8 cellular contexts compared by ENCODE assay signal in genomic region chr22:36026741-36027140, GRCh38. TPM values are rescaled to one million over a fixed set of nuclear protein-coding genes. Genes with fewer than 3 reads are reported as not detected.
DNase-seq lines count a peak whose midpoint lies in the region; ATAC-seq and TF ChIP-seq lines count a peak whose summit lies in the region.

No MANE protein-coding gene starts in this region.

- no peaks in the 10 kb centered on the region for H3K9me3 Mint-ChIP-seq in natural killer cell treated with Interleukin-12 subunit alpha and Interleukin-12 subunit beta and Interleukin-15 and Interleukin-18, amount 100 ng/mL, for 72 hours
- H3K9me3 Mint-ChIP-seq in activated CD4-positive, alpha-beta memory T cell treated with anti-CD3 and anti-CD28 coated beads for 36 hours, result no peaks in the 10 kb centered on the region
- H3K9me3 Mint-ChIP-seq in activated CD4-positive, alpha-beta memory T cell treated with anti-CD3 and anti-CD28 coated beads, Interleukin-2, amount 10 ng/mL, durations not matched to agents 7 days and 5 days, result no peaks in the 10 kb centered on the region

- H4K20me1 ChIP-seq in KMS-11 (ENCODE audit: insufficient read depth), result no peaks in the 10 kb centered on the region

- peaks cover 5% of the 10 kb centered on the region for H3K4me1 ChIP-seq in BE2C
- H3K4me1 ChIP-seq in KMS-11 (ENCODE audit: low read depth, poor library complexity, severe bottlenecking), result peaks cover 15% of the 10 kb centered on the region

- H3K27me3 ChIP-seq in BE2C, result no peaks in the 10 kb centered on the region
- no peaks in the 10 kb centered on the region for H3K27me3 ChIP-seq in KMS-11 (ENCODE audit: insufficient read depth, low read depth)
- no peaks in the 10 kb centered on the region for H3K27me3 ChIP-seq in dorsolateral prefrontal cortex

- no peak for ATAC-seq in natural killer cell treated with Interleukin-12 subunit alpha and Interleukin-12 subunit beta and Interleukin-15 and Interleukin-18, amount 100 ng/mL, for 72 hours

- no peak overlapping the region for H3K27ac Mint-ChIP-seq in natural killer cell treated with Interleukin-12 subunit alpha and Interleukin-12 subunit beta and Interleukin-15 and Interleukin-18, amount 100 ng/mL, for 72 hours
- H3K27ac Mint-ChIP-seq in activated CD4-positive, alpha-beta memory T cell treated with anti-CD3 and anti-CD28 coated beads for 36 hours, result no peak overlapping the region
- H3K27ac Mint-ChIP-seq in activated CD4-positive, alpha-beta memory T cell treated with anti-CD3 and anti-CD28 coated beads, Interleukin-2, amount 10 ng/mL, durations not matched to agents 7 days and 5 days, result no peak overlapping the region

- TF ChIP-seq CTCF in BE2C (IDR thresholded peaks at IDR 0.05; ENCODE audit: low read depth, low read length) (no peak), KMS-11 (conservative IDR thresholded peaks at IDR 0.05; ENCODE audit: low read depth, low read length) (no peak), dorsolateral prefrontal cortex (IDR thresholded peaks at IDR 0.05 in 54 of 56, conservative IDR thresholded peaks at IDR 0.05 in 2 of 56; ENCODE audit: low read depth in 1 of 56, partially characterized antibody in 56 of 56) (no peak)

- H3K4me3 ChIP-seq in BE2C (ENCODE audit: low read depth, low read length) (peak overlapping the region; percentile 97), KMS-11 (IDR thresholded peaks at IDR 0.05; ENCODE audit: insufficient read depth, low read depth, low read length) (no peak overlapping the region), dorsolateral prefrontal cortex (peak overlapping the region; percentile 58 to 93 (median 80))

- POLR2A ChIA-PET in activated CD4-positive, alpha-beta memory T cell treated with anti-CD3 and anti-CD28 coated beads for 36 hours (lab: Charles Lee), result no interaction called here
- POLR2A ChIA-PET in activated CD4-positive, alpha-beta memory T cell treated with anti-CD3 and anti-CD28 coated beads, Interleukin-2, amount 10 ng/mL, durations not matched to agents 7 days and 5 days (lab: Charles Lee), result no interaction called here

- peaks cover 15% of the 10 kb centered on the region for H3K36me3 ChIP-seq in BE2C
- no peaks in the 10 kb centered on the region for H3K36me3 ChIP-seq in KMS-11 (ENCODE audit: insufficient read depth)

- peak overlapping the region; percentile 56; the same call in 1 of the 2 replicates for H3K4me2 ChIP-seq in KMS-11

- peak overlapping the region; percentile 73 for H3K4me3 Mint-ChIP-seq in natural killer cell treated with Interleukin-12 subunit alpha and Interleukin-12 subunit beta and Interleukin-15 and Interleukin-18, amount 100 ng/mL, for 72 hours
- no peak overlapping the region for H3K4me3 Mint-ChIP-seq in activated CD4-positive, alpha-beta memory T cell treated with anti-CD3 and anti-CD28 coated beads for 36 hours
- H3K4me3 Mint-ChIP-seq in activated CD4-positive, alpha-beta memory T cell treated with anti-CD3 and anti-CD28 coated beads, Interleukin-2, amount 10 ng/mL, durations not matched to agents 7 days and 5 days, result no peak overlapping the region

- H3K9me3 ChIP-seq in BE2C, result no peaks in the 10 kb centered on the region

- H3K27ac ChIP-seq in KMS-11 (no peak overlapping the region), dorsolateral prefrontal cortex (peak overlapping the region in 30 of 59 donors; percentile 4 to 93 (median 82))

- H2AFZ ChIP-seq in KMS-11 (ENCODE audit: low read depth), result no peak overlapping the region

- peaks cover 31 to 49% of the 10 kb centered on the region in 2 donors for H3K27me3 Mint-ChIP-seq in natural killer cell treated with Interleukin-12 subunit alpha and Interleukin-12 subunit beta and Interleukin-15 and Interleukin-18, amount 100 ng/mL, for 72 hours
- peaks cover 8% of the 10 kb centered on the region for H3K27me3 Mint-ChIP-seq in activated CD4-positive, alpha-beta memory T cell treated with anti-CD3 and anti-CD28 coated beads for 36 hours
- peaks cover 30% of the 10 kb centered on the region for H3K27me3 Mint-ChIP-seq in activated CD4-positive, alpha-beta memory T cell treated with anti-CD3 and anti-CD28 coated beads, Interleukin-2, amount 10 ng/mL, durations not matched to agents 7 days and 5 days

- DNase-seq in BE2C (peak; percentile 24), dorsolateral prefrontal cortex (no peak), ureter (ENCODE audit: low spot score) (no peak), epidermal melanocyte (ENCODE audit: insufficient read length, low spot score) (no peak)
- DNase-seq in natural killer cell treated with Interleukin-12 subunit alpha and Interleukin-12 subunit beta and Interleukin-15 and Interleukin-18, amount 100 ng/mL, for 72 hours (ENCODE audit: low spot score), result no peak
- no peak for DNase-seq in activated CD4-positive, alpha-beta memory T cell treated with anti-CD3 and anti-CD28 coated beads for 36 hours
- DNase-seq in activated CD4-positive, alpha-beta memory T cell treated with anti-CD3 and anti-CD28 coated beads, Interleukin-2, amount 10 ng/mL, durations not matched to agents 7 days and 5 days, result no peak

- no peak overlapping the region for H3K9ac ChIP-seq in KMS-11

- H3K79me2 ChIP-seq in KMS-11 (ENCODE audit: insufficient read depth, low read depth), result no peaks in the 10 kb centered on the region

- H3K36me3 Mint-ChIP-seq in natural killer cell treated with Interleukin-12 subunit alpha and Interleukin-12 subunit beta and Interleukin-15 and Interleukin-18, amount 100 ng/mL, for 72 hours, result no peaks in the 10 kb centered on the region
- H3K36me3 Mint-ChIP-seq in activated CD4-positive, alpha-beta memory T cell treated with anti-CD3 and anti-CD28 coated beads for 36 hours, result no peaks in the 10 kb centered on the region
- H3K36me3 Mint-ChIP-seq in activated CD4-positive, alpha-beta memory T cell treated with anti-CD3 and anti-CD28 coated beads, Interleukin-2, amount 10 ng/mL, durations not matched to agents 7 days and 5 days (ENCODE audit: low read depth), result no peaks in the 10 kb centered on the region

- CTCF ChIA-PET in activated CD4-positive, alpha-beta memory T cell treated with anti-CD3 and anti-CD28 coated beads for 36 hours (lab: Charles Lee), result interaction anchor here (10.9 kb wide), 1 partner anchor 39 kb away, joined by 78 read pairs; no protein-coding TSS in a partner anchor
- CTCF ChIA-PET in activated CD4-positive, alpha-beta memory T cell treated with anti-CD3 and anti-CD28 coated beads, Interleukin-2, amount 10 ng/mL, durations not matched to agents 7 days and 5 days (lab: Charles Lee), result interaction anchor here (2.5 kb wide), 1 partner anchor 39 kb away, joined by 13 read pairs; no protein-coding TSS in a partner anchor

- intact Hi-C loops in dorsolateral prefrontal cortex (cut with DNase I), result loop anchor here (2.0 to 10.0 kb wide), 3 partner anchors 38 to 112 kb away; no protein-coding TSS in a partner anchor
- intact Hi-C loops in activated CD4-positive, alpha-beta memory T cell treated with anti-CD3 and anti-CD28 coated beads for 36 hours (cut with micrococcal nuclease), result loop anchor here (5.0 kb wide), 1 partner anchor 41 kb away; no protein-coding TSS in a partner anchor

- peaks cover 13 to 18% of the 10 kb centered on the region in 2 donors for H3K4me1 Mint-ChIP-seq in natural killer cell treated with Interleukin-12 subunit alpha and Interleukin-12 subunit beta and Interleukin-15 and Interleukin-18, amount 100 ng/mL, for 72 hours (ENCODE audit: low read depth in 2 of 2)
- peaks cover 33% of the 10 kb centered on the region for H3K4me1 Mint-ChIP-seq in activated CD4-positive, alpha-beta memory T cell treated with anti-CD3 and anti-CD28 coated beads for 36 hours (ENCODE audit: low read depth)
- peaks cover 24% of the 10 kb centered on the region for H3K4me1 Mint-ChIP-seq in activated CD4-positive, alpha-beta memory T cell treated with anti-CD3 and anti-CD28 coated beads, Interleukin-2, amount 10 ng/mL, durations not matched to agents 7 days and 5 days

RNA-seq across cellular contexts. Expression of gene RBFOX2, which starts 1.9 kb away (rescaled TPM):
- polyA plus RNA-seq in BE2C (2012; ENCODE audit: insufficient read depth, insufficient read length, low read depth), result 178 TPM
- 100 to 1,000 TPM in 116 of 120 experiments, 10 to 100 TPM in 4; 65.0 to 238 (median 170) TPM for total RNA-seq in dorsolateral prefrontal cortex
- total RNA-seq in natural killer cell treated with Interleukin-12 subunit alpha and Interleukin-12 subunit beta and Interleukin-15 and Interleukin-18, amount 100 ng/mL, for 72 hours, result 1 to 10 TPM in 1 of 2 donors, under 1 TPM in 1; 0.71 to 1.8 TPM
- 115 TPM for total RNA-seq in ureter
- total RNA-seq in activated CD4-positive, alpha-beta memory T cell treated with anti-CD3 and anti-CD28 coated beads for 36 hours, result 1 to 10 TPM; 4.3 to 4.6 TPM
- 1 to 10 TPM in 1 of 2 experiments, under 1 TPM in 1; 0.83 to 1.4 TPM for total RNA-seq in activated CD4-positive, alpha-beta memory T cell treated with anti-CD3 and anti-CD28 coated beads, Interleukin-2, amount 10 ng/mL, durations not matched to agents 7 days and 5 days

Comparison
In these comparisons a context has a peak if more than half of its experiments do, and no peak if none do; other contexts are left out.
1. RNA of gene RBFOX2, which starts 1.9 kb away (total RNA-seq): 65.0 to 238 TPM in dorsolateral prefrontal cortex and 115 TPM in ureter (single experiment); 4.3 to 4.6 TPM in activated CD4-positive, alpha-beta memory T cell treated with anti-CD3 and anti-CD28 coated beads for 36 hours, 0.71 to 1.8 TPM in natural killer cell treated with Interleukin-12 subunit alpha and Interleukin-12 subunit beta and Interleukin-15 and Interleukin-18, amount 100 ng/mL, for 72 hours and 0.83 to 1.4 TPM in activated CD4-positive, alpha-beta memory T cell treated with anti-CD3 and anti-CD28 coated beads, Interleukin-2, amount 10 ng/mL, durations not matched to agents 7 days and 5 days; every median in the first group is over 10 times any median in the second.